In the genomic region with DNA sequence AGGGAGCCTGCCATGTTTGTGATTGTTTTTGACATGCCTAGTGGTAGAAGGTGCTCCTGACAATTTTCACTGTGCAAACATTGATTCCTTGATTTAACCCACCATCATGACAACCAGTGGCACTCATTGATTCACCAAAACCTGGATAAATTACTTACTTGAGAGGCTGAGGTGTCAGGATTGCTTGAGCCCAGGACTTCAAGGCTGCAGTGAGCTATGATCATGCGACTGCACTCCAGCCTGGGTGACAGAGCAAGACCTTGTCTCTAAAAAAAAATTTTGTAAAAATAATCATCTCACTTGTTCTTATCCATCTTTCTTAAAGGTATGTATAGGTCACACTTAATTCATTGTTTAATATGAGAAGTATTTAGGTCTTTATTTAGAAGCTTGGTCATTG, we compare ENCODE assay signal across 21 cellular contexts.
"Had no signal": no experiment of that assay in that cellular context is flagged by ENCODE, and none has a peak within 500 bp of the region (broad histone marks: within the 10 kb centered on the region; RNA-seq: fewer than 3 reads in every experiment).

No MANE protein-coding gene starts in this region.

- FAIRE-seq: endothelial cell of umbilical vein, frontal cortex, islet of Langerhans, keratinocyte had no signal

- H3K9me3 ChIP-seq: colonic mucosa, esophagus muscularis mucosa, gastroesophageal sphincter, heart right ventricle, left lung, lower lobe of right lung, mucosa of descending colon had no signal

- H3K4me3 Mint-ChIP-seq: mesothelial cell of epicardium had no signal

- H3K27me3 ChIP-seq: colonic mucosa, dorsolateral prefrontal cortex, esophagus muscularis mucosa, foreskin keratinocyte, gastroesophageal sphincter, heart right ventricle, left lung had no signal

- H3K27ac Mint-ChIP-seq: mesothelial cell of epicardium had no signal

- ATAC-seq: foreskin keratinocyte, gastroesophageal sphincter, left ventricle myocardium superior, lower lobe of right lung, mucosa of descending colon had no signal

- H3K9me3 Mint-ChIP-seq: mesothelial cell of epicardium had no signal

- H3K4me1 ChIP-seq: colonic mucosa, esophagus muscularis mucosa, gastroesophageal sphincter, heart right ventricle, left lung had no signal

- H3K4me3 ChIP-seq: colonic mucosa, dorsolateral prefrontal cortex, esophagus muscularis mucosa, gastroesophageal sphincter, heart right ventricle, left lung, lower lobe of right lung, mucosa of descending colon had no signal

- H3K27ac ChIP-seq: colonic mucosa, dorsolateral prefrontal cortex, esophagus muscularis mucosa, foreskin keratinocyte, gastroesophageal sphincter, heart right ventricle, left lung, lower lobe of right lung had no signal

- H3K36me3 ChIP-seq: colonic mucosa, esophagus muscularis mucosa, gastroesophageal sphincter, heart right ventricle, left lung, lower lobe of right lung had no signal

- DNase-seq: colonic mucosa; dermis blood vessel endothelial cell; dorsolateral prefrontal cortex; effector CD4-positive, alpha-beta T cell; effector memory CD4-positive, alpha-beta T cell; foreskin keratinocyte; glutamatergic neuron; head of caudate nucleus; heart right ventricle; hippocampal formation; left lung; left ventricle myocardium superior; lower lobe of right lung; mucosa of descending colon had no signal
